17 cellular contexts compared by ENCODE assay signal in genomic region chr11:11947825-11948224, GRCh38.
DNase-seq lines count a peak whose midpoint lies in the region; ATAC-seq, FAIRE-seq and TF ChIP-seq lines count a peak whose summit lies in the region.
"Had no signal": no experiment of that assay in that cellular context is flagged by ENCODE, and none has a peak within 500 bp of the region (broad histone marks: within the 10 kb centered on the region; RNA-seq: fewer than 3 reads in every experiment).

No MANE protein-coding gene starts in this region.

- H3K27me3 ChIP-seq in liver (ENCODE audit: control insufficient read depth in 4 of 4, insufficient read depth in 4 of 4, low read length in 3 of 4) (no peaks in the 10 kb centered on the region), HepG2 (ENCODE audit: control insufficient read depth in 1 of 2, insufficient read depth in 2 of 2, low read length in 2 of 2) (no peaks in the 10 kb centered on the region), right lobe of liver (no peaks in the 10 kb centered on the region), ovary (no peaks in the 10 kb centered on the region)
- H3K27me3 ChIP-seq: BLaER1, Peyer's patch had no signal

- H3K9ac ChIP-seq in liver (ENCODE audit: low read depth in 1 of 2, low read length in 2 of 2) (peak overlapping the region in 1 of 2 donors; percentile 33), HepG2 (ENCODE audit: insufficient read depth, low read depth, low read length) (no peak overlapping the region)
- H3K9ac ChIP-seq: BLaER1 had no signal

- no peak overlapping the region for H3K4me3 Mint-ChIP-seq in T-cell
- H3K4me3 Mint-ChIP-seq: IgD-negative memory B cell had no signal

- H3K9me3 Mint-ChIP-seq in T-cell = no peaks in the 10 kb centered on the region
- H3K9me3 Mint-ChIP-seq: IgD-negative memory B cell had no signal

- TF ChIP-seq POLR2A in HepG2 (IDR thresholded peaks at IDR 0.05; ENCODE audit: insufficient read depth in 1 of 2, low read depth in 2 of 2, low read length in 2 of 2) (no peak), right lobe of liver (IDR thresholded peaks at IDR 0.05) (no peak), ovary (IDR thresholded peaks at IDR 0.05) (no peak)

- H3K36me3 ChIP-seq in liver (ENCODE audit: control insufficient read depth in 4 of 4, insufficient read depth in 3 of 4, low read depth in 1 of 4, low read length in 3 of 4) (peaks cover 0 to 8% (median 4%) of the 10 kb centered on the region in 4 donors), HepG2 (replicated peaks in 1 of 2; ENCODE audit: control insufficient read depth in 1 of 2, insufficient read depth in 2 of 2, low read length in 2 of 2) (peaks cover 4 to 25% of the 10 kb centered on the region in 2 experiments; a peak in 4 of 5 replicates), right lobe of liver (peaks cover 0 to 9% (median under 1%) of the 10 kb centered on the region in 4 donors), ovary (no peaks in the 10 kb centered on the region)

- intact Hi-C loops in HepG2 (cut with micrococcal nuclease; ENCODE audit: unreplicated experiment) (no loop called here), right lobe of liver (cut with DNase I) (no loop called here), ovary (cut with DNase I) (loop anchor here in 2 of 4 donors (10.0 kb wide), 1 partner anchor 327 kb away; no protein-coding TSS in a partner anchor)

- in situ Hi-C loops in HepG2 (cut with HindIII; ENCODE audit: extremely low pct_ligation_motif_present, low pct_unique_long_range_greater_than_20kb) = no loop called here

- TF ChIP-seq EP300 in HepG2 (IDR thresholded peaks at IDR 0.05; ENCODE audit: low read depth in 2 of 2, low read length in 2 of 2) (no peak), HepG2 (CRISPR knock-in tag; IDR thresholded peaks at IDR 0.05; ENCODE audit: borderline replicate concordance) (no peak), ovary (IDR thresholded peaks at IDR 0.05) (no peak)

- no peak for TF ChIP-seq CTCF in liver (IDR thresholded peaks at IDR 0.05; ENCODE audit: low read depth, low read length, missing input control)
- no peak for TF ChIP-seq CTCF in HepG2 (CRISPR knock-in tag; IDR thresholded peaks at IDR 0.05)
- no peak for TF ChIP-seq CTCF in right lobe of liver (IDR thresholded peaks at IDR 0.05)
- no peak for TF ChIP-seq CTCF in ovary (IDR thresholded peaks at IDR 0.05)

- H3K36me3 Mint-ChIP-seq in T-cell = peaks cover 62% of the 10 kb centered on the region

- ATAC-seq in HepG2 (no peak), T-cell (replicated peaks in 1 of 4) (no peak), right lobe of liver (peak; percentile 23 to 62 (median 54))

- H3K79me2 ChIP-seq in HepG2 (ENCODE audit: insufficient read depth, low read length) = no peaks in the 10 kb centered on the region

- no peak overlapping the region for H3K4me2 ChIP-seq in HepG2 (ENCODE audit: low read depth, low read length)
- H3K4me2 ChIP-seq: BLaER1 had no signal

- peaks cover 0 to under 1% (median 0%) of the 10 kb centered on the region in 3 donors for H3K4me1 Mint-ChIP-seq in T-cell
- H3K4me1 Mint-ChIP-seq: IgD-negative memory B cell had no signal

- no TSS peak for BruUV-seq in HepG2 (replicated peaks; lab: Mats Ljungman, UMichigan)

- H4K20me1 ChIP-seq in HepG2 (ENCODE audit: insufficient read depth, low read length) = peaks cover 3% of the 10 kb centered on the region; the same call in 1 of the 2 replicates
- H4K20me1 ChIP-seq: BLaER1 had no signal

- H3K27ac Mint-ChIP-seq in T-cell = peak overlapping the region; percentile 19 to 44

- H3K27ac ChIP-seq in liver (ENCODE audit: low read depth in 1 of 2, low read length in 2 of 2) (peak overlapping the region; percentile 72 to 76), HepG2 (ENCODE audit: extremely low read length, insufficient read depth, low read length) (no peak overlapping the region), right lobe of liver (peak overlapping the region; percentile 43 to 88 (median 53)), ovary (no peak overlapping the region)
- H3K27ac ChIP-seq: BLaER1, Peyer's patch had no signal

- DNase-seq in HepG2 (ENCODE audit: low spot score) = no peak
- DNase-seq in T-cell = no peak
- no peak for DNase-seq in right lobe of liver
- DNase-seq in mucosa of gallbladder (ENCODE audit: low spot score) = no peak
- DNase-seq in COLO668 (lab: John Stamatoyannopoulos, UW; ENCODE audit: unreplicated experiment) = no peak
- DNase-seq in ovary = no peak
- DNase-seq: Caco-2, HCEC 1CT, NCI-H1436, NCI-H2081, NCI-H510A treated with DMSO at 0.1 percent for 48 hours, Peyer's patch, SHP77 treated with DMSO at 0.1 percent for 48 hours had no signal

- no peaks in the 10 kb centered on the region for H3K9me3 ChIP-seq in liver (ENCODE audit: control insufficient read depth in 4 of 4, low read length in 3 of 4)
- H3K9me3 ChIP-seq in HepG2 (ENCODE audit: low read length) = no peaks in the 10 kb centered on the region
- H3K9me3 ChIP-seq in right lobe of liver = no peaks in the 10 kb centered on the region
- H3K9me3 ChIP-seq in ovary = no peaks in the 10 kb centered on the region
- H3K9me3 ChIP-seq: BLaER1, Caco-2, Peyer's patch had no signal

- WGBS in liver = 37% methylated on average over 4 of the region's 4 CpGs
- 80% methylated on average over 4 of the region's 4 CpGs for WGBS in HepG2 (ENCODE audit: low lambda C conversion rate)
- 44% methylated on average over 4 of the region's 4 CpGs for WGBS in right lobe of liver (ENCODE audit: insufficient coverage, low coverage, low lambda C conversion rate, missing lambda C conversion rate)
- 45 to 69% (median 62%) methylated on average over 4 of the region's 4 CpGs for WGBS in ovary, 3 donors

- POLR2A ChIA-PET in HepG2 (lab: Yijun Ruan, JAX) = interaction anchor here (0.7 kb wide), 1 partner anchor 56 kb away, joined by 3 read pairs; no protein-coding TSS in a partner anchor
- POLR2A ChIA-PET in T-cell (lab: Charles Lee) = interaction anchor here in 1 of 2 donors (1.0 kb wide), 1 partner anchor 99 kb away, joined by 3 read pairs; no protein-coding TSS in a partner anchor

- no peak overlapping the region for H2AFZ ChIP-seq in HepG2 (ENCODE audit: low read length)

- TF ChIP-seq RAD21 in liver (IDR thresholded peaks at IDR 0.05) (no peak), HepG2 (CRISPR knock-in tag; IDR thresholded peaks at IDR 0.05) (no peak)

- CTCF ChIA-PET in HepG2 (lab: Yijun Ruan, JAX; ENCODE audit: low intra/inter-chr PET ratio, low total read pairs) (no interaction called here), T-cell (lab: Charles Lee) (interaction anchor here (0.7 to 1.0 kb wide), 2 partner anchors 9 to 18 kb away, joined by 3 to 5 read pairs; no protein-coding TSS in a partner anchor)

- no peak overlapping the region for H3K4me3 ChIP-seq in liver (ENCODE audit: low read depth in 1 of 3, low read length in 3 of 3)
- no peak overlapping the region for H3K4me3 ChIP-seq in HepG2 (replicated peaks in 1 of 3; ENCODE audit: insufficient read depth in 1 of 3, low read depth in 2 of 3, low read length in 3 of 3)
- no peak overlapping the region for H3K4me3 ChIP-seq in right lobe of liver
- no peak overlapping the region for H3K4me3 ChIP-seq in ovary
- H3K4me3 ChIP-seq: BLaER1, Peyer's patch had no signal

- no peaks in the 10 kb centered on the region for H3K27me3 Mint-ChIP-seq in T-cell
- H3K27me3 Mint-ChIP-seq: IgD-negative memory B cell had no signal

- H3K4me1 ChIP-seq in liver (ENCODE audit: control insufficient read depth in 4 of 4, insufficient read depth in 4 of 4, low read length in 3 of 4) (peaks cover 5 to 36% (median 13%) of the 10 kb centered on the region in 4 donors), HepG2 (ENCODE audit: insufficient read depth, low read length) (peaks cover 17% of the 10 kb centered on the region), right lobe of liver (peaks cover 0 to 48% (median 13%) of the 10 kb centered on the region in 4 donors), ovary (ENCODE audit: insufficient read depth) (no peaks in the 10 kb centered on the region)
- H3K4me1 ChIP-seq: BLaER1, Caco-2, Peyer's patch had no signal

- no peak for FAIRE-seq in HepG2 (lab: Jason Lieb, UNC)
- FAIRE-seq: GM18507 had no signal

TF ChIP-seq in liver, 16 proteins besides CTCF, POLR2A, EP300 and RAD21 (continues in another document):
- TF ChIP-seq ATF3 (IDR thresholded peaks at IDR 0.05) = no peak
- no peak for TF ChIP-seq GABPA (IDR thresholded peaks at IDR 0.05 in 1 of 2, conservative IDR thresholded peaks at IDR 0.05 in 1 of 2)
- TF ChIP-seq NR2F2 (IDR thresholded peaks at IDR 0.05) = no peak
- no peak for TF ChIP-seq TAF1 (conservative IDR thresholded peaks at IDR 0.05)
- no peak for TF ChIP-seq FOXA2 (IDR thresholded peaks at IDR 0.05)
- TF ChIP-seq SP1 (IDR thresholded peaks at IDR 0.05) = peak; percentile 23
- no peak for TF ChIP-seq RXRA (IDR thresholded peaks at IDR 0.05)

TF ChIP-seq in HepG2, 621 proteins besides CTCF, POLR2A, EP300 and RAD21 (continues in another document):
- TF ChIP-seq ZMAT3 (CRISPR knock-in tag; conservative IDR thresholded peaks at IDR 0.05) (no peak), ZFP41 (CRISPR knock-in tag; IDR thresholded peaks at IDR 0.05; ENCODE audit: borderline replicate concordance) (no peak), CEBPB (IDR thresholded peaks at IDR 0.05; ENCODE audit: borderline replicate concordance, low read depth, low read length) (no peak), NONO (IDR thresholded peaks at IDR 0.05) (no peak), NONO (CRISPR knock-in tag; conservative IDR thresholded peaks at IDR 0.05) (no peak), ZNF749 (CRISPR knock-in tag; IDR thresholded peaks at IDR 0.05; ENCODE audit: borderline replicate concordance) (no peak), TIGD3 (CRISPR knock-in tag; IDR thresholded peaks at IDR 0.05; ENCODE audit: borderline replicate concordance) (no peak)

Comparison
In these comparisons a context has a peak if more than half of its experiments do, and no peak if none do; other contexts are left out.
1. H3K27ac ChIP-seq: peak in liver (2 of 2) and right lobe of liver (3 of 3); none in HepG2 (single experiment) and ovary (0 of 2).
2. ATAC-seq: peak in right lobe of liver (4 of 4); none in HepG2 (single experiment) and T-cell (0 of 4).